ENCODE assay signal across 8 cellular contexts in the genomic region with DNA sequence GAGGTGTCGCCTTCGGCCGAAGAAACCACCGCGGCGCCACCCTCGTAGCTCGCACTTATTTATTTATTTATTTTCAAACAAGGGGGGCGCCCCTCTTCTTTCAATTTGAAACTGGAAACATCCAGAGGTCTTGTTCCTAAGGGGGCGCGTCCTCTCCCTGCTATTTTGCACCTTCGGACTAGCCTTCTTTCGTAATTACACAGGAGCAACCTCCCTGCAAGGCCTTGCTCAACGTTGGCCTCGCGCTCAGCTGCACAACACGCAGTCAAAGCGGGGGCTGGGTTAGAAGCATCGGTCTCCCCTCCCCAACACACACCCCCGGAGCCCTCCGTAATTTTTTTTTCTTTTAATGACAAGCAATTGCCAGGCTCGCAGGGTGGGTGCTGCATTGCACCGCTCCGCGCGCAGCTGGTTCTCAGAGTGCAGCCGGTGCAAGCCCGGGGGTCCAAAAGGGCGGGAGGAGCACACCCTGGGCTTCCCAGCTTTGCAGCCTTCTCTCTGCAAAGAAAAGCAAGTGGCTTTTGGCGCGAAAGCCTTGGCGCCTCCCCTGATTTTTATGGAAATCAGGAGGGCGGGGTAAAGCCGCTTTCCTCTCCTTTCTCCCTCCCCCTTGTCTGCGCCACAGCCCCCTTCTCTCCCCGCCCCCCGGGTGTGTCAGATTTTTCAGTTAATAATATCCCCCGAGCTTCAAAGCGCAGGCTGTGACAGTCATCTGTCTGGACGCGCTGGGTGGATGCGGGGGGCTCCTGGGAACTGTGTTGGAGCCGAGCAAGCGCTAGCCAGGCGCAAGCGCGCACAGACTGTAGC. TPM values are rescaled to one million over a fixed set of nuclear protein-coding genes. Genes with fewer than 3 reads are reported as not detected.
DNase-seq lines count a peak whose midpoint lies in the region; ATAC-seq, FAIRE-seq and TF ChIP-seq lines count a peak whose summit lies in the region.

A gene (plus strand): TSS at position 697 of the 807 bp plus-strand sequence. CDS start 1,515 bp downstream, outside the sequence.

- peaks cover 33% of the 10 kb centered on the region for H3K4me1 Mint-ChIP-seq in activated naive CD4-positive, alpha-beta T cell treated with anti-CD3 and anti-CD28 coated beads, Interleukin-2, amount 50 U/mL, for 24 hours
- peaks cover 54% of the 10 kb centered on the region for H3K4me1 Mint-ChIP-seq in neural crest cell

- ATAC-seq in HG02623 (IDR thresholded peaks at IDR 0.05; ENCODE audit: unreplicated experiment) (peak; percentile 24), GM18519 (IDR thresholded peaks at IDR 0.05; ENCODE audit: low FRiP score, unreplicated experiment) (no peak)

- peak; percentile 91 for TF ChIP-seq CTCF in neural crest cell (conservative IDR thresholded peaks at IDR 0.05)

- no peaks in the 10 kb centered on the region for H3K36me3 Mint-ChIP-seq in activated naive CD4-positive, alpha-beta T cell treated with anti-CD3 and anti-CD28 coated beads, Interleukin-2, amount 50 U/mL, for 24 hours
- peaks cover 23% of the 10 kb centered on the region for H3K36me3 Mint-ChIP-seq in neural crest cell (ENCODE audit: low read depth)

- H3K9me3 Mint-ChIP-seq in activated naive CD4-positive, alpha-beta T cell treated with anti-CD3 and anti-CD28 coated beads, Interleukin-2, amount 50 U/mL, for 24 hours = no peaks in the 10 kb centered on the region
- H3K9me3 Mint-ChIP-seq in neural crest cell = no peaks in the 10 kb centered on the region

- FAIRE-seq in urothelium cell line (lab: Jason Lieb, UNC) = no peak

- DNase-seq in DMS79 treated with DMSO at 0.1 percent for 48 hours (lab: John Stamatoyannopoulos, UW) (peak; percentile 88), NCI-H510A (lab: John Stamatoyannopoulos, UW) (peak; percentile 50), glomerular visceral epithelial cell (ENCODE audit: extremely low spot score) (peak; percentile 21), neural crest cell (ENCODE audit: low read depth, low spot score) (peak; percentile 85), urothelium cell line (ENCODE audit: low spot score) (peak; percentile 74)

- H3K27me3 Mint-ChIP-seq in activated naive CD4-positive, alpha-beta T cell treated with anti-CD3 and anti-CD28 coated beads, Interleukin-2, amount 50 U/mL, for 24 hours = peaks cover 42% of the 10 kb centered on the region
- H3K27me3 Mint-ChIP-seq in neural crest cell (ENCODE audit: low read depth) = peaks cover 4% of the 10 kb centered on the region

- no peak within 1 kb of the TSS for H3K27ac Mint-ChIP-seq in activated naive CD4-positive, alpha-beta T cell treated with anti-CD3 and anti-CD28 coated beads, Interleukin-2, amount 50 U/mL, for 24 hours
- peak within 1 kb of the TSS; percentile 98 for H3K27ac Mint-ChIP-seq in neural crest cell (ENCODE audit: unreplicated experiment)

- H3K4me3 Mint-ChIP-seq in activated naive CD4-positive, alpha-beta T cell treated with anti-CD3 and anti-CD28 coated beads, Interleukin-2, amount 50 U/mL, for 24 hours = peak within 1 kb of the TSS; percentile 78
- H3K4me3 Mint-ChIP-seq in neural crest cell = peak within 1 kb of the TSS; percentile 100

RNA-seq across cellular contexts. Expression of the gene that starts here (rescaled TPM):
- total RNA-seq in neural crest cell = 144 and 149 TPM in 2 replicates

Comparison
In these comparisons a context has a peak if more than half of its experiments do, and no peak if none do; other contexts are left out.
1. DNase-seq: peak in every context shown above with its lines; median percentile 88 in DMS79 treated with DMSO at 0.1 percent for 48 hours; 85 in neural crest cell; 74 in urothelium cell line; 50 in NCI-H510A; 21 in glomerular visceral epithelial cell.